27 cellular contexts compared by ENCODE assay signal in genomic region chrX:83521905-83522304, GRCh38. TPM values are rescaled to one million over a fixed set of nuclear protein-coding genes. Genes with fewer than 3 reads are reported as not detected.
DNase-seq lines count a peak whose midpoint lies in the region; ATAC-seq, FAIRE-seq and TF ChIP-seq lines count a peak whose summit lies in the region.
"Had no signal": no experiment of that assay in that cellular context is flagged by ENCODE, and none has a peak within 500 bp of the region (broad histone marks: within the 10 kb centered on the region; RNA-seq: fewer than 3 reads in every experiment).

No MANE protein-coding gene starts in this region.

- 64% methylated on average over 1 of the region's 1 CpG for WGBS in right lobe of liver (ENCODE audit: insufficient coverage, low coverage, low lambda C conversion rate, missing lambda C conversion rate)
- WGBS in small intestine, 3 donors: 74 to 86% (median 84%) methylated on average over 1 of the region's 1 CpG

- peak; percentile 50 for ATAC-seq in left lobe of liver
- ATAC-seq in right lobe of liver: peak; percentile 38 to 91 (median 70)
- ATAC-seq: A549, GM12878, GM23338 had no signal

- H3K27me3 Mint-ChIP-seq in glutamatergic neuron (ENCODE audit: unreplicated experiment): no peaks in the 10 kb centered on the region
- H3K27me3 Mint-ChIP-seq: CD4-positive, alpha-beta T cell; CD8-positive, alpha-beta memory T cell had no signal

- H3K27me3 ChIP-seq in right lobe of liver (no peaks in the 10 kb centered on the region), small intestine (ENCODE audit: control insufficient read depth in 2 of 2, insufficient read depth in 2 of 2, low read length in 2 of 2) (no peaks in the 10 kb centered on the region)
- H3K27me3 ChIP-seq: BE2C had no signal

- peak; percentile 19 for DNase-seq in DMS53 (lab: John Stamatoyannopoulos, UW)
- DNase-seq in DMS53 treated with DMSO at 0.1 percent for 48 hours (lab: John Stamatoyannopoulos, UW; ENCODE audit: unreplicated experiment): no peak
- no peak for DNase-seq in left lobe of liver (ENCODE audit: low spot score)
- DNase-seq in right lobe of liver: no peak
- peak; percentile 1 for DNase-seq in small intestine
- no peak for DNase-seq in glutamatergic neuron
- DNase-seq in RKO (ENCODE audit: low spot score): no peak
- DNase-seq in GM10248 (ENCODE audit: extremely low spot score): no peak
- DNase-seq: 8988T; ACHN; AML-193; BE2C; CD4-positive, alpha-beta T cell; CD8-positive, alpha-beta memory T cell; DMS 273 treated with DMSO at 0.1 percent for 48 hours; DND-41; HFFc6 had no signal

- H3K4me1 Mint-ChIP-seq in glutamatergic neuron (ENCODE audit: low read depth, unreplicated experiment): no peaks in the 10 kb centered on the region
- H3K4me1 Mint-ChIP-seq: CD14-positive monocyte; CD8-positive, alpha-beta memory T cell had no signal

- no peak for TF ChIP-seq POLR2A in right lobe of liver (IDR thresholded peaks at IDR 0.05)

- H3K9me3 Mint-ChIP-seq in glutamatergic neuron (ENCODE audit: unreplicated experiment): peaks cover 1% of the 10 kb centered on the region
- H3K9me3 Mint-ChIP-seq: CD14-positive monocyte; CD4-positive, alpha-beta T cell; GM23338; HFFc6 had no signal

- no peak for FAIRE-seq in small intestine (lab: Jason Lieb, UNC)
- FAIRE-seq: A549, D721Med, G401.6, GM12878, GM19239, H54 had no signal

- intact Hi-C loops in right lobe of liver (cut with DNase I): no loop called here

- no peak for TF ChIP-seq CTCF in right lobe of liver (IDR thresholded peaks at IDR 0.05)
- no peak for TF ChIP-seq CTCF in glutamatergic neuron (IDR thresholded peaks at IDR 0.05; ENCODE audit: partially characterized antibody, unreplicated experiment)
- no peak for TF ChIP-seq CTCF in GM10248 (IDR thresholded peaks at IDR 0.05; ENCODE audit: control extremely low read depth, extremely low read depth, low read depth, missing control alignments)

- H3K36me3 Mint-ChIP-seq in glutamatergic neuron (ENCODE audit: unreplicated experiment): no peaks in the 10 kb centered on the region
- H3K36me3 Mint-ChIP-seq: CD14-positive monocyte; CD8-positive, alpha-beta memory T cell had no signal

- H3K36me3 ChIP-seq in right lobe of liver: no peaks in the 10 kb centered on the region
- H3K36me3 ChIP-seq in small intestine (ENCODE audit: control insufficient read depth in 2 of 2, insufficient read depth in 2 of 2, low read length in 2 of 2): no peaks in the 10 kb centered on the region
- H3K36me3 ChIP-seq: BE2C; BLaER1 treated with 17β-estradiol and CSF1 and Interleukin-3, amounts not matched to agents 10 nM and 100 nM; HAP-1 had no signal

- H3K4me3 ChIP-seq in right lobe of liver (no peak overlapping the region), small intestine (ENCODE audit: low read depth in 1 of 2, low read length in 2 of 2) (no peak overlapping the region)
- H3K4me3 ChIP-seq: A549; BLaER1 treated with 17β-estradiol and CSF1 and Interleukin-3, amounts not matched to agents 10 nM and 100 nM; GM12878; GM23338; HAP-1 had no signal

- H3K4me3 Mint-ChIP-seq in glutamatergic neuron (ENCODE audit: unreplicated experiment): no peak overlapping the region
- H3K4me3 Mint-ChIP-seq: CD14-positive monocyte; CD4-positive, alpha-beta T cell; CD8-positive, alpha-beta memory T cell; GM23338; HFFc6 had no signal

- POLR2A ChIA-PET in GM10248 (lab: Yijun Ruan, JAX): no interaction called here

- H3K9me3 ChIP-seq in right lobe of liver: no peaks in the 10 kb centered on the region
- H3K9me3 ChIP-seq in small intestine (ENCODE audit: control insufficient read depth, low read depth): no peaks in the 10 kb centered on the region
- H3K9me3 ChIP-seq: A549; BE2C; BLaER1 treated with 17β-estradiol and CSF1 and Interleukin-3, amounts not matched to agents 10 nM and 100 nM; HAP-1 had no signal

- H3K27ac Mint-ChIP-seq in glutamatergic neuron (ENCODE audit: unreplicated experiment): no peak overlapping the region
- H3K27ac Mint-ChIP-seq: CD14-positive monocyte; CD4-positive, alpha-beta T cell; CD8-positive, alpha-beta memory T cell; GM23338; HFFc6 had no signal

- H3K27ac ChIP-seq in right lobe of liver (no peak overlapping the region), small intestine (ENCODE audit: low read depth in 1 of 2, low read length in 1 of 2) (no peak overlapping the region)
- H3K27ac ChIP-seq: A549; BLaER1 treated with 17β-estradiol and CSF1 and Interleukin-3, amounts not matched to agents 10 nM and 100 nM had no signal

- H3K4me1 ChIP-seq in right lobe of liver (no peaks in the 10 kb centered on the region), small intestine (ENCODE audit: control insufficient read depth in 2 of 2, insufficient read depth in 1 of 2, low read depth in 1 of 2, low read length in 1 of 2) (no peaks in the 10 kb centered on the region)
- H3K4me1 ChIP-seq: A549; BE2C; BLaER1 treated with 17β-estradiol and CSF1 and Interleukin-3, amounts not matched to agents 10 nM and 100 nM; HAP-1 had no signal

- CTCF ChIA-PET in GM10248 (lab: Yijun Ruan, JAX): no interaction called here

RNA-seq across cellular contexts. Expression of gene POU3F4, which starts 13.8 kb away (rescaled TPM):
- total RNA-seq in left lobe of liver: not detected
- not detected for total RNA-seq in right lobe of liver
- polyA plus RNA-seq in small intestine: not detected
- total RNA-seq in glutamatergic neuron (ENCODE audit: unreplicated experiment): 1.8 TPM
- total RNA-seq: CD4-positive, alpha-beta T cell; CD8-positive, alpha-beta memory T cell; GM12878; HFFc6 had no signal
- polyA plus RNA-seq: A549; CD14-positive monocyte; CD8-positive, alpha-beta memory T cell had no signal

Comparison
In these comparisons a context has a peak if more than half of its experiments do, and no peak if none do; other contexts are left out.
1. DNase-seq: peak in DMS53 (single experiment) and small intestine (single experiment); none in DMS53 treated with DMSO at 0.1 percent for 48 hours (single experiment), left lobe of liver (single experiment), right lobe of liver (0 of 3), glutamatergic neuron (single experiment), RKO (single experiment) and GM10248 (single experiment).